In the genomic region with DNA sequence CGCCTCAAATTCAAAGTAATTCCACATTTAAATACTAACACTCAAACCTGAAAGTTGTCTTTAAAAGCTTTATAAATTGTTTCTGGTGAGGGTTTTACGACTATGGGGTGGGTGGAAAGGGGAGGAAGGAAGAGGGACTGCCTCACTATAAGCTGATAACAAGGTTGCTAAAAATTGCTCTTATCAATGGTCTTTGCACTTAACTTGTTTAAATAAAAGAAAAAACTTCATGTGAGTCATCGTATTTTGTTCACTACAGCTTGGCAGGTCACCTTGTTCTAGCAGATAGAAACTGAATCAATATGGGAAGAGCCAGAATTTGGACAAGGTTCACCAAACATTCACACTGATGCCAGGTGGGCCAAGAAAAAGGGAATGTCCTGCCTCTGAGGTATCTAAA, we compare ENCODE assay signal across 12 cellular contexts.
DNase-seq lines count a peak whose midpoint lies in the region; ATAC-seq, FAIRE-seq and TF ChIP-seq lines count a peak whose summit lies in the region.
"Had no signal": no experiment of that assay in that cellular context is flagged by ENCODE, and none has a peak within 500 bp of the region (broad histone marks: within the 10 kb centered on the region; RNA-seq: fewer than 3 reads in every experiment).

No MANE protein-coding gene starts in this region.

- H3K27ac ChIP-seq in heart left ventricle (peak overlapping the region in 11 of 12 donors; percentile 16 to 64 (median 47)), lung (ENCODE audit: low read depth in 1 of 2, low read length in 1 of 2) (no peak overlapping the region)
- H3K27ac ChIP-seq: testis had no signal

- peak; percentile 59 for FAIRE-seq in endometrium (lab: Jason Lieb, UNC)

- 34 to 37% (median 35%) methylated on average over 3 of the region's 3 CpGs for WGBS in heart left ventricle, 4 donors
- 30 to 44% methylated on average over 3 of the region's 3 CpGs for WGBS in lung, 2 donors

- H3K36me3 ChIP-seq in heart left ventricle (no peaks in the 10 kb centered on the region), lung (ENCODE audit: control insufficient read depth in 2 of 2, insufficient read depth in 2 of 2, low read length in 2 of 2) (no peaks in the 10 kb centered on the region)

- peak in 3 of 4 donors; percentile 34 to 79 (median 70) for ATAC-seq in heart left ventricle
- peak; percentile 65 for ATAC-seq in lung (ENCODE audit: insufficient read depth, low FRiP score)
- no peak for ATAC-seq in HG03442 (IDR thresholded peaks at IDR 0.05; ENCODE audit: unreplicated experiment)
- no peak for ATAC-seq in HG03139 (IDR thresholded peaks at IDR 0.05; ENCODE audit: unreplicated experiment)
- ATAC-seq: natural killer cell treated with Interleukin-12 subunit alpha and Interleukin-12 subunit beta and Interleukin-15 and Interleukin-18, amount 100 ng/mL, for 72 hours had no signal

- H3K27me3 ChIP-seq in heart left ventricle: no peaks in the 10 kb centered on the region
- H3K27me3 ChIP-seq in lung (ENCODE audit: control insufficient read depth, insufficient read depth): no peaks in the 10 kb centered on the region
- H3K27me3 ChIP-seq: testis had no signal

- TF ChIP-seq CTCF in heart left ventricle (IDR thresholded peaks at IDR 0.05) (no peak), lung (IDR thresholded peaks at IDR 0.05; ENCODE audit: control extremely low read depth, extremely low read depth) (no peak)

- intact Hi-C loops in heart left ventricle (cut with DNase I): loop anchor here in 1 of 10 donors (10.0 kb wide), 1 partner anchor 55 kb away; no protein-coding TSS in a partner anchor
- intact Hi-C loops in cardiac septum (cut with DNase I): no loop called here

- DNase-seq in heart left ventricle: no peak
- no peak for DNase-seq in cardiac septum (ENCODE audit: low spot score)
- no peak for DNase-seq in lung (ENCODE audit: low spot score)
- no peak for DNase-seq in RPMI8226
- no peak for DNase-seq in COLO829 (ENCODE audit: low spot score)
- DNase-seq: DMS 273 treated with DMSO at 0.1 percent for 48 hours, NCI-H1930, testis had no signal

- H3K4me1 ChIP-seq in heart left ventricle: peaks cover 0 to 31% (median 16%) of the 10 kb centered on the region in 12 donors
- H3K4me1 ChIP-seq in lung (ENCODE audit: control insufficient read depth in 2 of 2, insufficient read depth in 2 of 2, low read length in 2 of 2): peaks cover 0 to 16% of the 10 kb centered on the region in 2 donors
- H3K4me1 ChIP-seq: testis had no signal

- H3K9me3 ChIP-seq in heart left ventricle: peaks cover 0 to 10% (median 0%) of the 10 kb centered on the region in 12 donors
- H3K9me3 ChIP-seq in lung (ENCODE audit: control insufficient read depth in 2 of 2, insufficient read depth in 1 of 2, low read length in 1 of 2): no peaks in the 10 kb centered on the region
- H3K9me3 ChIP-seq: testis had no signal

- TF ChIP-seq POLR2A in heart left ventricle (IDR thresholded peaks at IDR 0.05): no peak

- H3K4me3 ChIP-seq in heart left ventricle (no peak overlapping the region), lung (no peak overlapping the region)
- H3K4me3 ChIP-seq: testis had no signal

Comparison
In these comparisons a context has a peak if more than half of its experiments do, and no peak if none do; other contexts are left out.
1. ATAC-seq: peak in heart left ventricle (3 of 4) and lung (single experiment); none in HG03442 (single experiment) and HG03139 (single experiment).
2. H3K27ac ChIP-seq: peak in heart left ventricle (11 of 12); none in lung (0 of 2).